Comparison of ENCODE assay signal across 8 cellular contexts in the genomic region with DNA sequence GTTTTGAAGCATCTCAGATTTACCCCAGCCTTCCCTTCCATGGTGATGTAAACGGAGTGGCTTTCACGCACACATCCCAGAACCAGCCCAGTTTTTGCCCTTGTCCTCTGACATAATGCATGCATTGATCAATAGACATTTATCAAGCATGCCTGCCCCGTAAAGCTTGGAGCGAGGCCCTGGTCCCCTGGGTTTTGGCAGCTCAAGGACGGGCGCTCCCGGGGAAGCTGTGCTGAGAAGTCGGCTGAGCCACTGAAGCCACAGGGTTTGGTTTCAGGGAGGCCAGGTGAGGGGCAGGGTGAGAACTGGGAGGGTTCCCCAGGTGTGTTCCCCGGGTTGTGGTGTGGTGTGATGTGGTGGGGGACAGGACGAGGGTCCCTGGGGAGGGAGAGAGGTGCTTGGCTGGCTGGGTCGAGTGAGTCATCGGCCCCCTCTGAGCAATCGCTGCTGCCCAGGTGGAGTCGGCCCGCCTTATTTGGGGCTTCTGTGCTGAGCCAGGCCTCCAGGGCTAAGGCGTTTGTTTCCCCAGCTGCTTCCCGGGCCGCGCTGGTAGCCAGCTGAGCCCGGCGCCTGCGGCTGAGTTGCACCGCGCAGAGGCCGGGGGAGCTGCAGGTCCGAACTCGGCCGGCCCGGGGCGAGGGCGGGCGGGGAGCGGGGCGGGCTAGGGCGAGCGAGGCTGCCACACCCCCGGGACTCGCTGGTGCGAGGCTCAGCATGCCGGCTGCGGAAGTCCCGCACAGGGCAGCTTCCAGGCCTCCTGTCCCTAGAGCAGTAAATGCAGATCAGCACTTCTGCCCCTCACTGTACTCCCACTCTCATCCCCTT. TPM values are rescaled to one million over a fixed set of nuclear protein-coding genes. Genes with fewer than 3 reads are reported as not detected.
DNase-seq lines count a peak whose midpoint lies in the region; ATAC-seq, FAIRE-seq and TF ChIP-seq lines count a peak whose summit lies in the region.

No MANE protein-coding gene starts in this region.

- CTCF ChIA-PET in A549 (lab: Yijun Ruan, JAX) = interaction anchor here (0.9 to 1.6 kb wide), 3 partner anchors 11 to 57 kb away, joined by 3 to 5 read pairs (median 3); no protein-coding TSS in a partner anchor
- CTCF ChIA-PET in K562 (lab: Yijun Ruan, JAX; ENCODE audit: low intra/inter-chr PET ratio) = interaction anchor here (0.6 kb wide), 1 partner anchor 30 kb away, joined by 6 read pairs; no protein-coding TSS in a partner anchor

- peak overlapping the region; percentile 81 for H2AFZ ChIP-seq in K562 (ENCODE audit: low read depth, low read length)

- H3K4me2 ChIP-seq in A549 (peak overlapping the region; percentile 46), K562 (ENCODE audit: insufficient read depth, low read length) (peak overlapping the region; percentile 67)

- in situ Hi-C loops in K562 (cut with MboI) = no loop called here

- H3K4me3 Mint-ChIP-seq in T-helper 2 cell treated with Interferon-gamma antibody and Interleukin-4, amounts not matched to agents 5 μg/mL and 100 μg/mL, for 36 hours = peak overlapping the region; percentile 85

- 68% methylated on average over 28 of the region's 42 CpGs for WGBS in A549 (ENCODE audit: missing lambda C conversion rate)
- WGBS in K562 (ENCODE audit: insufficient coverage, low coverage, missing lambda C conversion rate) = 8% methylated on average over 42 of the region's 42 CpGs

- H3K27ac ChIP-seq in A549 = peak overlapping the region in 1 of 2 experiments; percentile 57; a peak in 2 of 6 replicates
- H3K27ac ChIP-seq in K562 (ENCODE audit: extremely low read depth, low read depth, low read length) = peak overlapping the region; percentile 51; the same call in 1 of the 3 replicates
- peak overlapping the region; percentile 34 to 47 for H3K27ac ChIP-seq in kidney (ENCODE audit: low read depth in 2 of 2, low read length in 2 of 2)

- peaks cover 60% of the 10 kb centered on the region for H3K4me1 Mint-ChIP-seq in T-helper 2 cell treated with Interferon-gamma antibody and Interleukin-4, amounts not matched to agents 5 μg/mL and 100 μg/mL, for 36 hours (ENCODE audit: low read depth)

- no peaks in the 10 kb centered on the region for H3K9me3 Mint-ChIP-seq in T-helper 2 cell treated with Interferon-gamma antibody and Interleukin-4, amounts not matched to agents 5 μg/mL and 100 μg/mL, for 36 hours

- TF ChIP-seq CTCF in A549 (IDR thresholded peaks at IDR 0.05) = no peak
- TF ChIP-seq CTCF in K562 (IDR thresholded peaks at IDR 0.05 in 2 of 3, conservative IDR thresholded peaks at IDR 0.05 in 1 of 3; ENCODE audit: insufficient read depth in 2 of 3, low read depth in 1 of 3, low read length in 3 of 3) = peak in 2 of 3 experiments; percentile 22 to 61; a peak in 3 of 6 replicates
- no peak for TF ChIP-seq CTCF in kidney (IDR thresholded peaks at IDR 0.05; ENCODE audit: borderline replicate concordance, extremely low read depth, insufficient read depth)

- H3K9ac ChIP-seq in K562 (ENCODE audit: insufficient read depth in 1 of 2, low read depth in 2 of 2, low read length in 2 of 2) (peak overlapping the region; percentile 63 to 81), kidney (ENCODE audit: low read length in 2 of 2) (peak overlapping the region; percentile 12 to 65)

- H3K36me3 Mint-ChIP-seq in T-helper 2 cell treated with Interferon-gamma antibody and Interleukin-4, amounts not matched to agents 5 μg/mL and 100 μg/mL, for 36 hours (ENCODE audit: low read depth) = peaks cover 33% of the 10 kb centered on the region

- POLR2A ChIA-PET in A549 (lab: Yijun Ruan, JAX) = interaction anchor here (0.5 kb wide), 1 partner anchor 60 kb away, joined by 3 read pairs; no protein-coding TSS in a partner anchor
- POLR2A ChIA-PET in K562 (lab: Yijun Ruan, JAX) = interaction anchor here (0.6 to 2.0 kb wide), 4 partner anchors 9 to 641 kb away, joined by 4 to 11 read pairs (median 4); no protein-coding TSS in a partner anchor

- no peak overlapping the region for H3K4me3 ChIP-seq in A549
- no peak overlapping the region for H3K4me3 ChIP-seq in K562
- H3K4me3 ChIP-seq in kidney (ENCODE audit: low read length in 2 of 2) = peak overlapping the region; percentile 5 to 29

- H3K4me1 ChIP-seq in A549 (no peaks in the 10 kb centered on the region), K562 (replicated peaks in 1 of 2; ENCODE audit: control insufficient read depth in 2 of 2, insufficient read depth in 2 of 2, low read length in 2 of 2) (peaks cover 28 to 35% of the 10 kb centered on the region in 2 experiments), kidney (ENCODE audit: control insufficient read depth in 1 of 2, insufficient read depth in 1 of 2, low read depth in 1 of 2, low read length in 2 of 2) (peaks cover 0 to 8% of the 10 kb centered on the region in 2 donors)

- ATAC-seq in A549 = peak; percentile 64 to 79
- peak; percentile 52 for ATAC-seq in GM19025 (IDR thresholded peaks at IDR 0.05; ENCODE audit: low read depth, unreplicated experiment)
- peak; percentile 40 for ATAC-seq in HG03469 (IDR thresholded peaks at IDR 0.05; ENCODE audit: unreplicated experiment)
- ATAC-seq in K562 = peak; percentile 99

- H3K27me3 ChIP-seq in K562 (ENCODE audit: control insufficient read depth in 2 of 2, insufficient read depth in 2 of 2, low read length in 2 of 2) = no peaks in the 10 kb centered on the region

- no peaks in the 10 kb centered on the region for H3K36me3 ChIP-seq in K562 (ENCODE audit: control insufficient read depth, insufficient read depth, low read length)
- H3K36me3 ChIP-seq in kidney (ENCODE audit: control insufficient read depth in 1 of 2, insufficient read depth in 2 of 2, low read length in 2 of 2) = no peaks in the 10 kb centered on the region

- H4K20me1 ChIP-seq in K562 (replicated peaks; ENCODE audit: control insufficient read depth, insufficient read depth, low read length) = 0 out of 2 replicates have a peak, but pooled peaks cover 6% of the 10 kb centered on the region

- intact Hi-C loops in K562 (cut with micrococcal nuclease) = no loop called here
- intact Hi-C loops in kidney (cut with DNase I) = no loop called here

- peak overlapping the region; percentile 86 for H3K27ac Mint-ChIP-seq in T-helper 2 cell treated with Interferon-gamma antibody and Interleukin-4, amounts not matched to agents 5 μg/mL and 100 μg/mL, for 36 hours

- H3K9me3 ChIP-seq in A549 = no peaks in the 10 kb centered on the region
- H3K9me3 ChIP-seq in K562 (replicated peaks; ENCODE audit: control insufficient read depth, insufficient read depth, low read depth, low read length) = no peaks in the 10 kb centered on the region
- no peaks in the 10 kb centered on the region for H3K9me3 ChIP-seq in kidney (ENCODE audit: control insufficient read depth in 1 of 2, low read length in 2 of 2)

- no peak for DNase-seq in A549 (ENCODE audit: low read depth in 1 of 2, low spot score in 1 of 2)
- DNase-seq in T-helper 2 cell treated with Interferon-gamma antibody and Interleukin-4, amounts not matched to agents 5 μg/mL and 100 μg/mL, for 36 hours (ENCODE audit: low spot score) = peak; percentile 57
- DNase-seq in K562 (ENCODE audit: extremely low read depth in 1 of 4, low spot score in 3 of 4) = peak; percentile 89 to 93 (median 90)
- DNase-seq in kidney = peak; percentile 88
- DNase-seq in stimulated activated CD4-positive, alpha-beta T cell treated with anti-CD3 and anti-CD28 coated beads, TNF-alpha, amount 100 ng/mL, for 1 hour (ENCODE audit: low read depth in 3 of 3, low spot score in 1 of 3) = peak in 2 of 3 donors; percentile 35 to 46
- DNase-seq in epidermal melanocyte (ENCODE audit: insufficient read length, low spot score) = no peak

- TF ChIP-seq RAD21 in A549 (conservative IDR thresholded peaks at IDR 0.05 in 1 of 2, IDR thresholded peaks at IDR 0.05 in 1 of 2) = no peak
- peak in 1 of 2 experiments; percentile 17; a peak in 2 of 4 replicates for TF ChIP-seq RAD21 in K562 (CRISPR knock-in tag; conservative IDR thresholded peaks at IDR 0.05 in 1 of 2, IDR thresholded peaks at IDR 0.05 in 1 of 2)

- H3K9me1 ChIP-seq in K562 (ENCODE audit: control insufficient read depth, insufficient read depth, low read length) = no peaks in the 10 kb centered on the region

- no peaks in the 10 kb centered on the region for H3K79me2 ChIP-seq in K562 (ENCODE audit: control insufficient read depth, insufficient read depth, low read length)

- TF ChIP-seq POLR2A in A549 (IDR thresholded peaks at IDR 0.05; ENCODE audit: low read length) (no peak), K562 (conservative IDR thresholded peaks at IDR 0.05) (peak; percentile 49; the same call in 1 of the 2 replicates)

- FAIRE-seq in A549 (lab: Jason Lieb, UNC) (no peak), K562 (lab: Jason Lieb, UNC) (peak; percentile 29), kidney (lab: Jason Lieb, UNC) (no peak)

- no peaks in the 10 kb centered on the region for H3K27me3 Mint-ChIP-seq in T-helper 2 cell treated with Interferon-gamma antibody and Interleukin-4, amounts not matched to agents 5 μg/mL and 100 μg/mL, for 36 hours (ENCODE audit: low read depth)

- BruUV-seq in K562 (replicated peaks; lab: Mats Ljungman, UMichigan) = no TSS peak

- TF ChIP-seq EP300 in A549 (IDR thresholded peaks at IDR 0.05) (no peak), K562 (IDR thresholded peaks at IDR 0.05; ENCODE audit: low read length) (peak; percentile 84)

RNA-seq across cellular contexts. Expression of a gene that starts 23.6 kb away (rescaled TPM):
- 20.5 and 22.5 TPM in 2 replicates for polyA plus RNA-seq in A549 (2011; rRNA removed)
- 4.0 and 4.8 TPM in 2 replicates for polyA plus RNA-seq in A549 (2012; cell fraction: cytosol; rRNA removed)
- 6.8 and 8.3 TPM in 2 replicates for polyA plus RNA-seq in A549 (2012; cell fraction: nucleus; rRNA removed)
- 8.3 to 8.7 TPM (median 8.5 TPM) in 3 replicates for polyA plus RNA-seq in A549 (2017; fragmentation: RNase III; extraction: RNeasy Plus Mini Kit Qiagen cat#74134 plus additional on column Dnase treatment)
- polyA minus RNA-seq in A549 (2011; rRNA and poly(A)+ RNA removed) = 32.3 and 40.3 TPM in 2 replicates
- 99.9 and 127 TPM in 2 replicates for total RNA-seq in K562 (2011; cell fraction: chromatin; rRNA removed; ENCODE audit: low replicate concordance)
- 72.9 and 73.4 TPM in 2 replicates for total RNA-seq in K562 (2011; cell fraction: nucleolus; rRNA removed)
- 89.0 and 95.0 TPM in 2 replicates for total RNA-seq in K562 (2011; cell fraction: nucleoplasm; rRNA removed)
- 15.6 and 16.2 TPM in 2 replicates for total RNA-seq in K562 (2014; rRNA removed)
- total RNA-seq in K562 (2014; rRNA removed; fragmentation: Illumina TruSeq; extraction: Trizol) = 18.2 and 19.7 TPM in 2 replicates
- 22.8 and 24.3 TPM in 2 replicates for total RNA-seq in K562 (2015; rRNA removed; fragmentation: Illumina TruSeq; extraction: Trizol)
- total RNA-seq in K562 (2021) = 24.2 and 26.3 TPM in 2 replicates
- 38.5 and 40.6 TPM in 2 replicates for polyA plus RNA-seq in K562 (2011; rRNA removed)
- 22.6 and 31.8 TPM in 2 replicates for polyA plus RNA-seq in K562 (2011; cell fraction: cytosol; rRNA removed)
- 65.0 and 81.5 TPM in 2 replicates for polyA plus RNA-seq in K562 (2011; cell fraction: nucleus; rRNA removed)
- polyA plus RNA-seq in K562 (2012) = 19.0 and 22.9 TPM in 2 replicates
- polyA plus RNA-seq in K562 (2014; fragmentation: Illumina TruSeq; extraction: Trizol) = 24.4 and 28.7 TPM in 2 replicates
- 10 to 100 TPM; 10.3 to 11.3 TPM for polyA plus RNA-seq in K562 (2014; fragmentation: Nextera tagmentation; extraction: Ambion mirVana)
- polyA plus RNA-seq in K562 (2014; rRNA removed) = 20.2 and 21.7 TPM in 2 replicates
- 90.3 and 109 TPM in 2 replicates for polyA minus RNA-seq in K562 (2011; rRNA and poly(A)+ RNA removed)
- polyA minus RNA-seq in K562 (2011; cell fraction: cytosol; rRNA and poly(A)+ RNA removed) = 46.4 and 53.4 TPM in 2 replicates
- polyA minus RNA-seq in K562 (2011; cell fraction: nucleus; rRNA and poly(A)+ RNA removed) = 27.2 and 48.3 TPM in 2 replicates
- total RNA-seq in kidney = 67.4 TPM
- 19.7 TPM for polyA plus RNA-seq in kidney (ENCODE audit: insufficient read depth, low read depth, low replicate concordance)

Comparison
In these comparisons a context has a peak if more than half of its experiments do, and no peak if none do; other contexts are left out.
1. ATAC-seq: peak in every context shown above with its lines; median percentile 99 in K562; 72 in A549; 52 in GM19025; 40 in HG03469.
2. DNase-seq: peak in T-helper 2 cell treated with Interferon-gamma antibody and Interleukin-4, amounts not matched to agents 5 μg/mL and 100 μg/mL, for 36 hours (single experiment), K562 (4 of 4), kidney (single experiment) and stimulated activated CD4-positive, alpha-beta T cell treated with anti-CD3 and anti-CD28 coated beads, TNF-alpha, amount 100 ng/mL, for 1 hour (2 of 3); none in A549 (0 of 2) and epidermal melanocyte (single experiment).
3. H3K4me3 ChIP-seq: peak in kidney (2 of 2); none in A549 (single experiment) and K562 (single experiment).
4. CTCF ChIP-seq: peak in K562 (2 of 3); none in A549 (single experiment) and kidney (single experiment).